In genomic region chr5:79459626-79460025, GRCh38 we compare ENCODE assay signal across 9 cellular contexts.
"Had no signal": no experiment of that assay in that cellular context is flagged by ENCODE, and none has a peak within 500 bp of the region (broad histone marks: within the 10 kb centered on the region; RNA-seq: fewer than 3 reads in every experiment).

No MANE protein-coding gene starts in this region.

- H3K36me3 ChIP-seq: HAP-1 had no signal

- ATAC-seq: GM23338, HCT116, K562 had no signal

- H2AFZ ChIP-seq: GM23338 had no signal

- DNase-seq: H7, IMR-90, KG1 had no signal

- H3K9me3 ChIP-seq: HAP-1 had no signal

- H3K4me3 ChIP-seq: GM23338, HAP-1, K562 had no signal

- FAIRE-seq: H1, HTR-8/SVneo, K562 had no signal

- H3K4me2 ChIP-seq: GM23338 had no signal
